Comparison of ENCODE assay signal across 38 cellular contexts in the genomic region with DNA sequence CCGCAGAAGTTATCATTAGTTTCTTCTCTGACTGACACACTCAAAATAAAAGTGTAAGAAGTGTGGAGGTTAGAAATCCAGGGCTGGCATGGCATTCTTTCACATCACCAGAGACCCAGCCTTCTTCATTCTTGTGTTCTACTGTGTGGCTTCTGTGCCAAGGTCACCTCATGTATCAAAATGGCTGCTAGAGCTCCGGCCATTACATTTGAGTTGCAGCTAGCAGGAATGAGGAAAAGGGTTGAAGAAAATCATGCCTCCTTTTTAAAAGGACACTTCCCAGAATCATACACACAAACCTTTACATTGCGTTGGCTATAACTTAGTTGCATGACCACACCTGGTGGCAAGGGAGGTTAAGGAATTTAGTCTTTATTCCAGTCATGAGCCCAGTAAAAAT.
"Had no signal": no experiment of that assay in that cellular context is flagged by ENCODE, and none has a peak within 500 bp of the region (broad histone marks: within the 10 kb centered on the region; RNA-seq: fewer than 3 reads in every experiment).

No MANE protein-coding gene starts in this region.

- H3K27me3 Mint-ChIP-seq: activated B cell treated with CpG ODN at 0.5 μM for 24 hours; activated CD4-positive, alpha-beta memory T cell treated with anti-CD3 and anti-CD28 coated beads for 36 hours; activated CD4-positive, alpha-beta T cell treated with anti-CD3 and anti-CD28 coated beads, Interleukin-2, amount 10 ng/mL, durations not matched to agents 24 days and 14 days; activated CD8-positive, alpha-beta T cell treated with anti-CD3 and anti-CD28 coated beads for 36 hours had no signal

- H3K27ac Mint-ChIP-seq: activated B cell treated with CpG ODN at 0.5 μM for 24 hours; activated CD4-positive, alpha-beta memory T cell treated with anti-CD3 and anti-CD28 coated beads for 36 hours; activated CD4-positive, alpha-beta T cell treated with anti-CD3 and anti-CD28 coated beads, Interleukin-2, amount 10 ng/mL, durations not matched to agents 24 days and 14 days; activated CD8-positive, alpha-beta T cell treated with anti-CD3 and anti-CD28 coated beads for 36 hours; activated naive CD4-positive, alpha-beta T cell treated with anti-CD3 and anti-CD28 coated beads for 36 hours; activated naive CD4-positive, alpha-beta T cell treated with anti-CD3 and anti-CD28 coated beads, Interleukin-2, amount 50 U/mL, for 72 hours; activated naive CD8-positive, alpha-beta T cell treated with anti-CD3 and anti-CD28 coated beads for 36 hours; activated T-cell treated with anti-CD3 and anti-CD28 coated beads, Interleukin-2, amount 50 U/mL, for 72 hours; activated T-helper 1 cell treated with anti-CD3 and anti-CD28 coated beads, Interleukin-12 subunit alpha, Interleukin-12 subunit beta, Interleukin-2, Interleukin-4 antibody, amounts not matched to agents 30 ng/mL and 10 ng/mL and 1 ng/mL, durations not matched to agents 14 hours and 24 hours and 36 hours; activated T-helper 17 cell treated with anti-CD3 and anti-CD28 coated beads, Interleukin-2, amount 50 U/mL, for 72 hours; T-helper 1 cell treated with Interleukin-12 subunit alpha and Interleukin-12 subunit beta and Interleukin-4 antibody, amounts not matched to agents 30 μg/mL and 1 μg/mL, for 36 hours; T-helper 2 cell treated with Interferon-gamma antibody and Interleukin-4, amounts not matched to agents 5 μg/mL and 100 μg/mL, for 36 hours had no signal

- H3K4me3 ChIP-seq: adrenal gland, body of pancreas, cardiac muscle cell had no signal

- H3K27ac ChIP-seq: body of pancreas, brain microvascular endothelial cell, cardiac muscle cell had no signal

- H3K4me3 Mint-ChIP-seq: activated B cell treated with CpG ODN at 0.5 μM for 24 hours; activated CD4-positive, alpha-beta memory T cell treated with anti-CD3 and anti-CD28 coated beads for 36 hours; activated CD4-positive, alpha-beta T cell treated with anti-CD3 and anti-CD28 coated beads, Interleukin-2, amount 10 ng/mL, durations not matched to agents 24 days and 14 days; activated CD8-positive, alpha-beta T cell treated with anti-CD3 and anti-CD28 coated beads for 36 hours; activated naive CD4-positive, alpha-beta T cell treated with anti-CD3 and anti-CD28 coated beads for 36 hours; activated naive CD8-positive, alpha-beta T cell treated with anti-CD3 and anti-CD28 coated beads for 36 hours; activated T-cell treated with anti-CD3 and anti-CD28 coated beads, Interleukin-2, amount 50 U/mL, for 4 hours; activated T-cell treated with anti-CD3 and anti-CD28 coated beads, Interleukin-2, amount 50 U/mL, for 72 hours; activated T-helper 1 cell treated with anti-CD3 and anti-CD28 coated beads, Interleukin-12 subunit alpha, Interleukin-12 subunit beta, Interleukin-2, Interleukin-4 antibody, amounts not matched to agents 30 ng/mL and 10 ng/mL and 1 ng/mL, durations not matched to agents 14 hours and 24 hours and 36 hours; activated T-helper 17 cell treated with anti-CD3 and anti-CD28 coated beads, Interleukin-2, amount 50 U/mL, for 72 hours; central memory CD8-positive, alpha-beta T cell; T-helper 1 cell treated with Interleukin-12 subunit alpha and Interleukin-12 subunit beta and Interleukin-4 antibody, amounts not matched to agents 30 μg/mL and 1 μg/mL, for 36 hours; T-helper 2 cell treated with Interferon-gamma antibody and Interleukin-4, amounts not matched to agents 5 μg/mL and 100 μg/mL, for 36 hours had no signal

- H3K9me3 ChIP-seq: adrenal gland, body of pancreas had no signal

- DNase-seq: activated B cell treated with CpG ODN at 0.5 μM for 24 hours; activated CD4-positive, alpha-beta memory T cell treated with anti-CD3 and anti-CD28 coated beads for 36 hours; activated CD4-positive, alpha-beta T cell treated with anti-CD3 and anti-CD28 coated beads for 4 hours; activated CD4-positive, alpha-beta T cell treated with anti-CD3 and anti-CD28 coated beads, Interleukin-2, amount 10 ng/mL, durations not matched to agents 24 days and 14 days; activated CD4-positive, alpha-beta T cell treated with anti-CD3 and anti-CD28 coated beads, Interleukin-2, amount 50 U/mL, for 1 hour; activated CD4-positive, alpha-beta T cell treated with anti-CD3 and anti-CD28 coated beads, Interleukin-2, amount 50 U/mL, for 4 hours; activated CD4-positive, CD25-positive, alpha-beta regulatory T cell treated with anti-CD3 and anti-CD28 coated beads, Interleukin-2, amount 50 U/mL, for 72 hours; activated CD8-positive, alpha-beta memory T cell treated with anti-CD3 and anti-CD28 coated beads, Interleukin-2, amount 50 U/mL, for 4 hours; activated CD8-positive, alpha-beta T cell treated with anti-CD3 and anti-CD28 coated beads for 36 hours; activated effector memory CD4-positive, alpha-beta T cell treated with anti-CD3 and anti-CD28 coated beads, Interleukin-2, amount 50 U/mL, for 16 hours; activated gamma-delta T cell treated with Interleukin-2 at 50 U/mL for 16 hours; activated naive CD4-positive, alpha-beta T cell; activated naive CD4-positive, alpha-beta T cell treated with anti-CD3 and anti-CD28 coated beads for 36 hours; activated naive CD4-positive, alpha-beta T cell treated with anti-CD3 and anti-CD28 coated beads, Interleukin-2, amount 50 U/mL, for 16 hours; activated naive CD8-positive, alpha-beta T cell treated with anti-CD3 and anti-CD28 coated beads for 36 hours; activated T-cell treated with anti-CD3 and anti-CD28 coated beads for 4 hours; activated T-cell treated with anti-CD3 and anti-CD28 coated beads, Interleukin-2, amount 50 U/mL, for 1 hour; activated T-cell treated with anti-CD3 and anti-CD28 coated beads, Interleukin-2, amount 50 U/mL, for 4 hours; activated T-cell treated with anti-CD3 and anti-CD28 coated beads, Interleukin-2, amount 50 U/mL, for 72 hours; adrenal gland; amniotic stem cell; aorta; body of pancreas; brain microvascular endothelial cell; caudate nucleus; cerebellar nuclear complex; T-helper 2 cell; T-helper 9 cell had no signal

- H3K36me3 ChIP-seq: adrenal gland, brain microvascular endothelial cell, cardiac muscle cell had no signal

- H3K4me1 Mint-ChIP-seq: central memory CD8-positive, alpha-beta T cell had no signal

- H3K36me3 Mint-ChIP-seq: activated CD4-positive, alpha-beta memory T cell treated with anti-CD3 and anti-CD28 coated beads for 36 hours; activated naive CD8-positive, alpha-beta T cell treated with anti-CD3 and anti-CD28 coated beads for 36 hours had no signal

- H3K9me3 Mint-ChIP-seq: activated B cell treated with CpG ODN at 0.5 μM for 24 hours; activated CD4-positive, alpha-beta memory T cell treated with anti-CD3 and anti-CD28 coated beads for 36 hours; activated naive CD4-positive, alpha-beta T cell treated with anti-CD3 and anti-CD28 coated beads for 36 hours; activated naive CD8-positive, alpha-beta T cell treated with anti-CD3 and anti-CD28 coated beads for 36 hours; activated T-cell treated with anti-CD3 and anti-CD28 coated beads, Interleukin-2, amount 50 U/mL, for 4 hours; activated T-helper 17 cell treated with anti-CD3 and anti-CD28 coated beads, Interleukin-2, amount 50 U/mL, for 72 hours; T-helper 1 cell treated with Interleukin-12 subunit alpha and Interleukin-12 subunit beta and Interleukin-4 antibody, amounts not matched to agents 30 μg/mL and 1 μg/mL, for 36 hours; T-helper 2 cell treated with Interferon-gamma antibody and Interleukin-4, amounts not matched to agents 5 μg/mL and 100 μg/mL, for 36 hours had no signal

- H3K27me3 ChIP-seq: adrenal gland, body of pancreas, brain microvascular endothelial cell had no signal

- FAIRE-seq: astrocyte, bronchial epithelial cell, TTC549 had no signal
